ENCODE assay signal across 8 cellular contexts in the genomic region with DNA sequence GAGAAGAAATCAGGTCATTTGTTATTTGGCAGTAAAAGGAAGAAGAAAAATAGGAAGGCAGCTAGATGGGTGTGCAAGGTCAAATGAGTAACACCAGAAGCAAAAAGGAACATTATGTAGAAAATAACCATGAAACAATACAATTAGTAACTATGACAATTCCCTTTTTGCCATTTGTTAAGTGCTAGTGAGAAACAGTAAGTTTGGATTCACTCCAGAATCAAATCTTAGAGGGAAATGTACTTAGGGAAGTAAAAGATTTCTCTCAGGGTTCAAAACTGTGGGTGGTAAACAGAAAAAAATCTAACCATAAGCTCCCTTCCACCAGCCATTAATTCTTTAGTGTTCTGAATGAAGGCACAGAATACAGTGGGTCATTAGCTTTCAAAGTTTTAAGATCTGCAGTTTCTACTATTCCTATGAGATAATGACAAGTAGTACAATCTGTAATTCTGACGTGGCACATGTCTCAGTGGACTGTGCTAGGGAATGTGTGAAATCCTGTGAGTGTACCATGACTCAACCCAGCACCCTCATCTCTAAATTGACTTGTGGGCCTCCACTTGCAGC. TPM values are rescaled to one million over a fixed set of nuclear protein-coding genes. Genes with fewer than 3 reads are reported as not detected.
DNase-seq lines count a peak whose midpoint lies in the region; ATAC-seq, FAIRE-seq and TF ChIP-seq lines count a peak whose summit lies in the region.

No MANE protein-coding gene starts in this region.

- TF ChIP-seq CTCF in endodermal cell (conservative IDR thresholded peaks at IDR 0.05) (no peak), osteoblast (IDR thresholded peaks at IDR 0.05; ENCODE audit: extremely low read depth, low read depth, low read length) (no peak), D721Med (IDR thresholded peaks at IDR 0.05; ENCODE audit: insufficient read depth, missing control alignments) (no peak)

- H3K36me3 ChIP-seq in endodermal cell (ENCODE audit: control insufficient read depth, insufficient read depth, low read length) = no peaks in the 10 kb centered on the region
- no peaks in the 10 kb centered on the region for H3K36me3 ChIP-seq in osteoblast (ENCODE audit: insufficient read depth, low read length)

- no peak for FAIRE-seq in D721Med (lab: Jason Lieb, UNC)

- H3K27me3 ChIP-seq in endodermal cell (ENCODE audit: control insufficient read depth, insufficient read depth, low read length, poor library complexity, severe bottlenecking) = no peaks in the 10 kb centered on the region
- H3K27me3 ChIP-seq in osteoblast (ENCODE audit: insufficient read depth, low read length) = no peaks in the 10 kb centered on the region

- no peak overlapping the region for H3K9ac ChIP-seq in endodermal cell (ENCODE audit: extremely low read depth, low read length, poor library complexity, severe bottlenecking)

- H3K4me2 ChIP-seq in osteoblast (ENCODE audit: insufficient read depth, low read length) = peak overlapping the region; percentile 76

- peaks cover 73% of the 10 kb centered on the region for H3K79me2 ChIP-seq in osteoblast (ENCODE audit: insufficient read depth, low read length)

- H3K4me3 ChIP-seq in endodermal cell (ENCODE audit: low read length) (no peak overlapping the region), osteoblast (ENCODE audit: insufficient read depth, low read length) (no peak overlapping the region)

- no peak overlapping the region for H2AFZ ChIP-seq in osteoblast (ENCODE audit: low read length)

- H3K9me3 ChIP-seq in endodermal cell (ENCODE audit: control insufficient read depth, low read length) = no peaks in the 10 kb centered on the region
- no peaks in the 10 kb centered on the region for H3K9me3 ChIP-seq in osteoblast (ENCODE audit: low read depth, low read length)

- H3K27me3 Mint-ChIP-seq in endodermal cell (ENCODE audit: insufficient read depth) = no peaks in the 10 kb centered on the region

- 74 to 100% methylated on average over 1 of the region's 1 CpG for WGBS in endodermal cell (ENCODE audit: insufficient coverage in 1 of 2, insufficient read length in 1 of 2), 2 experiments

- H3K27ac Mint-ChIP-seq in endodermal cell = no peak overlapping the region

- H3K4me1 Mint-ChIP-seq in endodermal cell = peaks cover 27% of the 10 kb centered on the region

- H3K4me1 ChIP-seq in endodermal cell (ENCODE audit: control insufficient read depth, insufficient read depth, low read length) (peaks cover 2% of the 10 kb centered on the region), osteoblast (ENCODE audit: insufficient read depth, low read length) (peaks cover 47% of the 10 kb centered on the region)

- no peaks in the 10 kb centered on the region for H4K20me1 ChIP-seq in osteoblast (ENCODE audit: insufficient read depth, low read length)

- peak; percentile 52 for ATAC-seq in GM18498 (IDR thresholded peaks at IDR 0.05; ENCODE audit: unreplicated experiment)
- ATAC-seq in HG02588 (IDR thresholded peaks at IDR 0.05; ENCODE audit: unreplicated experiment) = no peak
- ATAC-seq in HG02884 (IDR thresholded peaks at IDR 0.05; ENCODE audit: unreplicated experiment) = no peak

- H3K4me3 Mint-ChIP-seq in endodermal cell = no peak overlapping the region

- H3K27ac ChIP-seq in endodermal cell (ENCODE audit: low read depth, low read length) = peak overlapping the region; percentile 82
- peak overlapping the region; percentile 91 for H3K27ac ChIP-seq in osteoblast (ENCODE audit: low read depth, low read length)

- H3K36me3 Mint-ChIP-seq in endodermal cell (ENCODE audit: low read depth) = no peaks in the 10 kb centered on the region

- no peaks in the 10 kb centered on the region for H3K9me3 Mint-ChIP-seq in endodermal cell

- DNase-seq in M059J (ENCODE audit: low read depth) = peak; percentile 98
- DNase-seq in endodermal cell = no peak
- no peak for DNase-seq in osteoblast (ENCODE audit: insufficient read length, low spot score, missing footprints)
- no peak for DNase-seq in D721Med (ENCODE audit: insufficient read length, low spot score)
- DNase-seq in SKM-1 treated with dmso at 0.1 percent for 144 hours (lab: John Stamatoyannopoulos, UW; ENCODE audit: unreplicated experiment) = no peak

RNA-seq across cellular contexts. Expression of a gene that starts 17.1 kb away (rescaled TPM):
- total RNA-seq in M059J (2014; rRNA removed; shearing (Covaris generic)) = 39.0 and 44.6 TPM in 2 replicates
- total RNA-seq in endodermal cell = 10 to 100 TPM; 33.0 to 34.1 TPM
- 57.1 TPM for polyA plus RNA-seq in endodermal cell (2013, experiment 1 of 2)
- polyA plus RNA-seq in endodermal cell (2013, experiment 2 of 2) = 56.3 TPM
- total RNA-seq in osteoblast = 42.4 and 43.1 TPM in 2 replicates

RNA-seq across cellular contexts. Expression of a gene that starts 57.6 kb away (rescaled TPM):
- 79.6 and 127 TPM in 2 replicates for total RNA-seq in M059J (2014; rRNA removed; shearing (Covaris generic))
- total RNA-seq in endodermal cell = 10 to 100 TPM; 24.7 to 45.8 TPM
- 94.9 TPM for polyA plus RNA-seq in endodermal cell (2013, experiment 1 of 2)
- 90.8 TPM for polyA plus RNA-seq in endodermal cell (2013, experiment 2 of 2)
- 42.3 and 43.0 TPM in 2 replicates for total RNA-seq in osteoblast
